Comparison of ENCODE assay signal across 27 cellular contexts in genomic region chr4:151561551-151562256, GRCh38.
A peak's percentile ranks its signal among the peaks of the same experiment; 100 is the strongest.
DNase-seq lines count a peak whose midpoint lies in the region; ATAC-seq, FAIRE-seq and TF ChIP-seq lines count a peak whose summit lies in the region.
"Had no signal": no experiment of that assay in that cellular context is flagged by ENCODE, and none has a peak within 500 bp of the region (broad histone marks: within the 10 kb centered on the region; RNA-seq: fewer than 3 reads in every experiment).

No MANE protein-coding gene starts in this region.

- peaks cover 4% of the 10 kb centered on the region for H3K4me1 Mint-ChIP-seq in astrocyte (ENCODE audit: low read depth, unreplicated experiment)
- peaks cover 12% of the 10 kb centered on the region for H3K4me1 Mint-ChIP-seq in activated naive CD8-positive, alpha-beta T cell treated with anti-CD3 and anti-CD28 coated beads for 36 hours
- H3K4me1 Mint-ChIP-seq: activated CD4-positive, alpha-beta T cell treated with anti-CD3 and anti-CD28 coated beads, Interleukin-2, amount 10 ng/mL, durations not matched to agents 7 days and 5 days; nephron; stimulated activated naive B cell treated with anti-CD40 and anti-IgM and Interleukin-4, amounts not matched to agents 10 μg/mL and 1 μg/mL and 100 μg/mL, for 72 hours had no signal

- no peaks in the 10 kb centered on the region for H3K9me3 Mint-ChIP-seq in astrocyte (ENCODE audit: unreplicated experiment)
- H3K9me3 Mint-ChIP-seq in activated naive CD8-positive, alpha-beta T cell treated with anti-CD3 and anti-CD28 coated beads for 36 hours = no peaks in the 10 kb centered on the region
- H3K9me3 Mint-ChIP-seq: activated CD4-positive, alpha-beta T cell treated with anti-CD3 and anti-CD28 coated beads, Interleukin-2, amount 10 ng/mL, durations not matched to agents 7 days and 5 days; activated naive CD4-positive, alpha-beta T cell treated with anti-CD3 and anti-CD28 coated beads, Interleukin-2, amount 50 U/mL, for 72 hours; dendritic cell treated with granulocyte-macrophage colony-stimulating factor and Interleukin-4, amounts not matched to agents 40 ng/mL and 50 ng/mL, for 4 days; nephron; stimulated activated naive B cell treated with anti-CD40 and anti-IgM and Interleukin-4, amounts not matched to agents 10 μg/mL and 1 μg/mL and 100 μg/mL, for 72 hours; T-cell had no signal

- no peaks in the 10 kb centered on the region for H3K36me3 ChIP-seq in astrocyte (ENCODE audit: insufficient read depth, low read length)
- H3K36me3 ChIP-seq: gastrocnemius medialis, lower lobe of right lung had no signal

- no peak overlapping the region for H3K4me3 Mint-ChIP-seq in astrocyte (ENCODE audit: unreplicated experiment)
- H3K4me3 Mint-ChIP-seq in activated naive CD8-positive, alpha-beta T cell treated with anti-CD3 and anti-CD28 coated beads for 36 hours = no peak overlapping the region
- H3K4me3 Mint-ChIP-seq: activated CD4-positive, alpha-beta T cell treated with anti-CD3 and anti-CD28 coated beads, Interleukin-2, amount 10 ng/mL, durations not matched to agents 7 days and 5 days; CD8-positive, alpha-beta memory T cell; dendritic cell treated with granulocyte-macrophage colony-stimulating factor and Interleukin-4, amounts not matched to agents 40 ng/mL and 50 ng/mL, for 4 days; nephron; stimulated activated naive B cell treated with anti-CD40 and anti-IgM and Interleukin-4, amounts not matched to agents 10 μg/mL and 1 μg/mL and 100 μg/mL, for 72 hours; T-cell had no signal

- H3K36me3 Mint-ChIP-seq in astrocyte (ENCODE audit: low read depth, unreplicated experiment) = no peaks in the 10 kb centered on the region
- H3K36me3 Mint-ChIP-seq in activated naive CD8-positive, alpha-beta T cell treated with anti-CD3 and anti-CD28 coated beads for 36 hours = no peaks in the 10 kb centered on the region
- H3K36me3 Mint-ChIP-seq: activated naive CD4-positive, alpha-beta T cell treated with anti-CD3 and anti-CD28 coated beads, Interleukin-2, amount 50 U/mL, for 72 hours; CD8-positive, alpha-beta memory T cell; stimulated activated naive B cell treated with anti-CD40 and anti-IgM and Interleukin-4, amounts not matched to agents 10 μg/mL and 1 μg/mL and 100 μg/mL, for 72 hours; T-cell had no signal

- no peak overlapping the region for H3K27ac Mint-ChIP-seq in astrocyte (ENCODE audit: unreplicated experiment)
- H3K27ac Mint-ChIP-seq in activated naive CD8-positive, alpha-beta T cell treated with anti-CD3 and anti-CD28 coated beads for 36 hours = no peak overlapping the region
- H3K27ac Mint-ChIP-seq: activated CD4-positive, alpha-beta T cell treated with anti-CD3 and anti-CD28 coated beads, Interleukin-2, amount 10 ng/mL, durations not matched to agents 7 days and 5 days; activated naive CD4-positive, alpha-beta T cell treated with anti-CD3 and anti-CD28 coated beads, Interleukin-2, amount 50 U/mL, for 72 hours; CD8-positive, alpha-beta memory T cell; dendritic cell treated with granulocyte-macrophage colony-stimulating factor and Interleukin-4, amounts not matched to agents 40 ng/mL and 50 ng/mL, for 4 days; nephron; stimulated activated naive B cell treated with anti-CD40 and anti-IgM and Interleukin-4, amounts not matched to agents 10 μg/mL and 1 μg/mL and 100 μg/mL, for 72 hours; T-cell had no signal

- H3K27me3 ChIP-seq in astrocyte (ENCODE audit: insufficient read depth, low read length) = peaks cover 2% of the 10 kb centered on the region
- H3K27me3 ChIP-seq: gastrocnemius medialis had no signal

- no peak overlapping the region for H3K9ac ChIP-seq in astrocyte (ENCODE audit: low read length)

- DNase-seq in AG10803 (ENCODE audit: low read depth) (peak; percentile 15), H4 (ENCODE audit: low spot score) (peak; percentile 12), astrocyte (ENCODE audit: low read depth) (peak; percentile 34), iris pigment epithelial cell (ENCODE audit: low read depth) (peak; percentile 3), NCI-H510A treated with DMSO at 0.1 percent for 48 hours (lab: John Stamatoyannopoulos, UW) (no peak), AG20443 (ENCODE audit: low spot score) (no peak)
- DNase-seq in activated naive CD8-positive, alpha-beta T cell treated with anti-CD3 and anti-CD28 coated beads for 36 hours = no peak
- DNase-seq: activated CD4-positive, alpha-beta T cell treated with anti-CD3 and anti-CD28 coated beads, Interleukin-2, amount 10 ng/mL, durations not matched to agents 7 days and 5 days; activated effector memory CD4-positive, alpha-beta T cell treated with Interleukin-2 at 50 U/mL for 16 hours; activated T-cell treated with anti-CD3 and anti-CD28 coated beads, Interleukin-2, amount 50 U/mL, for 1 hour; anterior cingulate cortex; caudate nucleus; CD8-positive, alpha-beta memory T cell; DMS 273 treated with DMSO at 0.1 percent for 48 hours; gastrocnemius medialis; lower lobe of right lung; NCI-H2107; NCI-H345; NCI-H748 treated with DMSO at 0.1 percent for 48 hours; stimulated activated naive B cell treated with anti-CD40 and anti-IgM and Interleukin-4, amounts not matched to agents 10 μg/mL and 1 μg/mL and 100 μg/mL, for 72 hours; T-cell had no signal

- TF ChIP-seq CTCF in AG10803 (conservative IDR thresholded peaks at IDR 0.05; ENCODE audit: low read length) (no peak), astrocyte (IDR thresholded peaks at IDR 0.05; ENCODE audit: insufficient read depth, low read depth, low read length) (no peak)

- no peak overlapping the region for H2AFZ ChIP-seq in astrocyte (ENCODE audit: low read depth, low read length)

- H3K4me3 ChIP-seq in AG10803 (ENCODE audit: low read length) = no peak overlapping the region
- no peak overlapping the region for H3K4me3 ChIP-seq in astrocyte (ENCODE audit: insufficient read depth, low read depth, low read length)
- H3K4me3 ChIP-seq: gastrocnemius medialis, lower lobe of right lung had no signal

- FAIRE-seq in astrocyte (lab: Jason Lieb, UNC) = no peak
- FAIRE-seq: GM12891 had no signal

- H3K4me1 ChIP-seq in astrocyte (ENCODE audit: insufficient read depth, low read length) = no peaks in the 10 kb centered on the region
- H3K4me1 ChIP-seq: lower lobe of right lung had no signal

- no peaks in the 10 kb centered on the region for H3K27me3 Mint-ChIP-seq in astrocyte (ENCODE audit: low read depth, unreplicated experiment)
- peaks cover 39% of the 10 kb centered on the region for H3K27me3 Mint-ChIP-seq in activated naive CD8-positive, alpha-beta T cell treated with anti-CD3 and anti-CD28 coated beads for 36 hours

- no peak overlapping the region for H3K4me2 ChIP-seq in astrocyte (ENCODE audit: low read length)

- H3K9me3 ChIP-seq in astrocyte (ENCODE audit: insufficient read depth, low read depth, low read length) = no peaks in the 10 kb centered on the region
- H3K9me3 ChIP-seq: gastrocnemius medialis, lower lobe of right lung had no signal

- no peaks in the 10 kb centered on the region for H4K20me1 ChIP-seq in astrocyte (ENCODE audit: insufficient read depth, low read length)

- H3K79me2 ChIP-seq in astrocyte (ENCODE audit: insufficient read depth, low read length) = no peaks in the 10 kb centered on the region

- no peak for ATAC-seq in GM21786 (IDR thresholded peaks at IDR 0.05; ENCODE audit: unreplicated experiment)
- ATAC-seq: activated naive CD4-positive, alpha-beta T cell treated with anti-CD3 and anti-CD28 coated beads, Interleukin-2, amount 50 U/mL, for 72 hours; esophagus mucosa; lower lobe of right lung; stimulated activated naive B cell treated with anti-CD40 and anti-IgM and Interleukin-4, amounts not matched to agents 10 μg/mL and 1 μg/mL and 100 μg/mL, for 72 hours; T-cell had no signal

- no peak overlapping the region for H3K27ac ChIP-seq in astrocyte (ENCODE audit: low read depth, low read length)
- H3K27ac ChIP-seq: lower lobe of right lung had no signal

Comparison
In these comparisons a context has a peak if more than half of its experiments do, and no peak if none do; other contexts are left out.
1. DNase-seq: peak in AG10803 (single experiment), H4 (single experiment), astrocyte (single experiment) and iris pigment epithelial cell (single experiment); none in NCI-H510A treated with DMSO at 0.1 percent for 48 hours (single experiment), AG20443 (single experiment) and activated naive CD8-positive, alpha-beta T cell treated with anti-CD3 and anti-CD28 coated beads for 36 hours (single experiment).